ENCODE assay signal across 1 cellular context in genomic region chr15:60735559-60736047, GRCh38.
TF ChIP-seq lines count a peak whose summit lies in the region.

No MANE protein-coding gene starts in this region.

TF ChIP-seq in HepG2, 621 proteins besides CTCF, POLR2A, EP300 and RAD21 (continued from another document and continues in another):
- TF ChIP-seq ZNF609 (CRISPR knock-in tag; IDR thresholded peaks at IDR 0.05; ENCODE audit: borderline replicate concordance), result peak; percentile 86; the same call in 1 of the 2 replicates
- TF ChIP-seq TEF (CRISPR knock-in tag; IDR thresholded peaks at IDR 0.05), result no peak
- TF ChIP-seq SCMH1 (CRISPR knock-in tag; IDR thresholded peaks at IDR 0.05; ENCODE audit: borderline replicate concordance), result no peak
- TF ChIP-seq ELF3 (CRISPR knock-in tag; IDR thresholded peaks at IDR 0.05), result peak; percentile 95
- TF ChIP-seq PHF21A (CRISPR knock-in tag; IDR thresholded peaks at IDR 0.05), result peak; percentile 91
- TF ChIP-seq TCF7L2 (IDR thresholded peaks at IDR 0.05; ENCODE audit: low read depth, low read length), result no peak
- TF ChIP-seq ZNF354B (CRISPR knock-in tag; IDR thresholded peaks at IDR 0.05), result no peak
- TF ChIP-seq NR2F6 (IDR thresholded peaks at IDR 0.05), result peak; percentile 79
- peak; percentile 78 for TF ChIP-seq NR2F6 (CRISPR knock-in tag; IDR thresholded peaks at IDR 0.05)
- TF ChIP-seq ZNF619 (CRISPR knock-in tag; IDR thresholded peaks at IDR 0.05), result no peak
- TF ChIP-seq ZNF160 (CRISPR knock-in tag; IDR thresholded peaks at IDR 0.05), result no peak
- TF ChIP-seq ZNF18 (CRISPR knock-in tag; IDR thresholded peaks at IDR 0.05; ENCODE audit: insufficient replicate concordance), result no peak
- no peak for TF ChIP-seq E2F2 (CRISPR knock-in tag; IDR thresholded peaks at IDR 0.05; ENCODE audit: borderline replicate concordance)
- no peak for TF ChIP-seq KDM4B (CRISPR knock-in tag; IDR thresholded peaks at IDR 0.05)
- no peak for TF ChIP-seq IRF2 (CRISPR knock-in tag; IDR thresholded peaks at IDR 0.05)
- no peak for TF ChIP-seq MZF1 (CRISPR knock-in tag; IDR thresholded peaks at IDR 0.05; ENCODE audit: borderline replicate concordance)
- no peak for TF ChIP-seq ZHX2 (IDR thresholded peaks at IDR 0.05; ENCODE audit: low read depth)
- no peak for TF ChIP-seq ZHX2 (CRISPR knock-in tag; IDR thresholded peaks at IDR 0.05; ENCODE audit: borderline replicate concordance)
- TF ChIP-seq ZNF513 (CRISPR knock-in tag; conservative IDR thresholded peaks at IDR 0.05), result no peak
- no peak for TF ChIP-seq PRMT3 (CRISPR knock-in tag; IDR thresholded peaks at IDR 0.05; ENCODE audit: borderline replicate concordance, low read depth)
- TF ChIP-seq POGZ (CRISPR knock-in tag; IDR thresholded peaks at IDR 0.05), result peak; percentile 69; the same call in 1 of the 2 replicates
- TF ChIP-seq ZNF761 (CRISPR knock-in tag; conservative IDR thresholded peaks at IDR 0.05), result peak; percentile 65; the same call in 1 of the 2 replicates
- TF ChIP-seq SETDB1 (CRISPR knock-in tag; IDR thresholded peaks at IDR 0.05; ENCODE audit: borderline replicate concordance), result no peak
- no peak for TF ChIP-seq ZBTB14 (CRISPR knock-in tag; IDR thresholded peaks at IDR 0.05)
- no peak for TF ChIP-seq GZF1 (CRISPR knock-in tag; IDR thresholded peaks at IDR 0.05)
- no peak for TF ChIP-seq EZH2 (conservative IDR thresholded peaks at IDR 0.05; ENCODE audit: low read depth, low read length)
- TF ChIP-seq RERE (CRISPR knock-in tag; IDR thresholded peaks at IDR 0.05; ENCODE audit: low read depth), result no peak
- TF ChIP-seq PITX1 (CRISPR knock-in tag; IDR thresholded peaks at IDR 0.05), result peak; percentile 80
- TF ChIP-seq ZNF414 (CRISPR knock-in tag; IDR thresholded peaks at IDR 0.05), result 0 out of 2 replicates have a peak, but pooled peaks have one; percentile 53
- peak; percentile 97 for TF ChIP-seq HNF4A (CRISPR knock-in tag; IDR thresholded peaks at IDR 0.05)
- no peak for TF ChIP-seq ELF4 (CRISPR knock-in tag; IDR thresholded peaks at IDR 0.05; ENCODE audit: borderline replicate concordance)
- TF ChIP-seq MTA1 (CRISPR knock-in tag; IDR thresholded peaks at IDR 0.05; ENCODE audit: borderline replicate concordance), result no peak; the same call in 1 of the 2 replicates
- TF ChIP-seq ZNF83 (CRISPR knock-in tag; IDR thresholded peaks at IDR 0.05; ENCODE audit: borderline replicate concordance), result no peak
- TF ChIP-seq FLYWCH1 (CRISPR knock-in tag; IDR thresholded peaks at IDR 0.05), result no peak
- TF ChIP-seq TBX2 (CRISPR knock-in tag; IDR thresholded peaks at IDR 0.05; ENCODE audit: borderline replicate concordance), result peak; percentile 77
- no peak for TF ChIP-seq RAD51 (IDR thresholded peaks at IDR 0.05; ENCODE audit: borderline replicate concordance)
